In the genomic region with DNA sequence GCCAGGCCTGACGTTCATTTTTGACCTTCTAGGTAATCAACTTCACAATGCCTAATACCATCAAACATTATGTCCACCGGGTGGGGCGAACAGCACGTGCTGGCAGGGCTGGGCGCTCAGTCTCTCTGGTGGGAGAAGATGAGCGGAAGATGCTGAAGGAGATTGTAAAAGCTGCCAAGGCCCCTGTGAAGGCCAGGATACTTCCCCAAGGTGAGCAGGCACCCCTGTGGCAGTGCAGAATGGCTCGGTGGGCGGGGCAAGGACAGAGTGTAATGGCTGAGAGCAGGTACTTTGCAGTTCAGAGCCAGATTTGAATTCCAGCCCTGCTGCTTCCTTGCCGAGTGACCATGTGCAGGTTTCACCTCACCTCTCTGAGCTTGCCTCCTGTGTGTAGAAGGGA, we compare ENCODE assay signal across 20 cellular contexts.
"Had no signal": no experiment of that assay in that cellular context is flagged by ENCODE, and none has a peak within 500 bp of the region (broad histone marks: within the 10 kb centered on the region; RNA-seq: fewer than 3 reads in every experiment).

No MANE protein-coding gene starts in this region.

- H3K9me3 ChIP-seq: lower lobe of right lung, prostate gland, right atrium auricular region, thoracic aorta, tibial nerve, upper lobe of left lung had no signal

- H3K4me1 Mint-ChIP-seq: immature natural killer cell had no signal

- DNase-seq: dermis blood vessel endothelial cell; effector memory CD4-positive, alpha-beta T cell; hypothalamus; immature natural killer cell; islet precursor cell; kidney glomerular epithelial cell; left ventricle myocardium superior; lower lobe of right lung; stimulated activated CD4-positive, alpha-beta T cell treated with anti-CD3 and anti-CD28 coated beads, Interleukin-4, amount 100 ng/mL, for 4 hours; stimulated activated naive B cell treated with anti-CD40 and anti-IgM and Interleukin-4, amounts not matched to agents 10 μg/mL and 1 μg/mL and 100 μg/mL, for 72 hours; upper lobe of left lung had no signal

- H3K27me3 ChIP-seq: right atrium auricular region, tibial nerve, upper lobe of left lung had no signal

- H3K4me1 ChIP-seq: lower lobe of right lung, prostate gland, right atrium auricular region, tibial nerve, upper lobe of left lung had no signal

- H3K9me3 Mint-ChIP-seq: immature natural killer cell; natural killer cell treated with Interleukin-12 subunit alpha and Interleukin-12 subunit beta and Interleukin-15 and Interleukin-18, amount 100 ng/mL, for 72 hours; neural crest cell; stimulated activated naive B cell treated with anti-CD40 and anti-IgM and Interleukin-4, amounts not matched to agents 10 μg/mL and 1 μg/mL and 100 μg/mL, for 72 hours; stimulated activated naive CD8-positive, alpha-beta T cell treated with anti-CD3 and anti-CD28 coated beads, Interleukin-15, Interleukin-2, amounts not matched to agents 100 ng/mL and 50 ng/mL, for 24 hours had no signal

- H3K4me3 Mint-ChIP-seq: immature natural killer cell; natural killer cell treated with Interleukin-12 subunit alpha and Interleukin-12 subunit beta and Interleukin-15 and Interleukin-18, amount 100 ng/mL, for 72 hours; neural crest cell; stimulated activated naive B cell treated with anti-CD40 and anti-IgM and Interleukin-4, amounts not matched to agents 10 μg/mL and 1 μg/mL and 100 μg/mL, for 72 hours; stimulated activated naive CD8-positive, alpha-beta T cell treated with anti-CD3 and anti-CD28 coated beads, Interleukin-15, Interleukin-2, amounts not matched to agents 100 ng/mL and 50 ng/mL, for 24 hours had no signal

- H3K27ac ChIP-seq: coronary artery, lower lobe of right lung, prostate gland, right atrium auricular region, thoracic aorta, tibial nerve, upper lobe of left lung had no signal

- ATAC-seq: left ventricle myocardium superior; lower lobe of right lung; natural killer cell treated with Interleukin-12 subunit alpha and Interleukin-12 subunit beta and Interleukin-15 and Interleukin-18, amount 100 ng/mL, for 72 hours; sciatic nerve; stimulated activated naive B cell treated with anti-CD40 and anti-IgM and Interleukin-4, amounts not matched to agents 10 μg/mL and 1 μg/mL and 100 μg/mL, for 72 hours had no signal

- H3K27me3 Mint-ChIP-seq: natural killer cell treated with Interleukin-12 subunit alpha and Interleukin-12 subunit beta and Interleukin-15 and Interleukin-18, amount 100 ng/mL, for 72 hours; stimulated activated naive B cell treated with anti-CD40 and anti-IgM and Interleukin-4, amounts not matched to agents 10 μg/mL and 1 μg/mL and 100 μg/mL, for 72 hours; stimulated activated naive CD8-positive, alpha-beta T cell treated with anti-CD3 and anti-CD28 coated beads, Interleukin-15, Interleukin-2, amounts not matched to agents 100 ng/mL and 50 ng/mL, for 24 hours had no signal

- H3K27ac Mint-ChIP-seq: natural killer cell treated with Interleukin-12 subunit alpha and Interleukin-12 subunit beta and Interleukin-15 and Interleukin-18, amount 100 ng/mL, for 72 hours; stimulated activated naive B cell treated with anti-CD40 and anti-IgM and Interleukin-4, amounts not matched to agents 10 μg/mL and 1 μg/mL and 100 μg/mL, for 72 hours; stimulated activated naive CD8-positive, alpha-beta T cell treated with anti-CD3 and anti-CD28 coated beads, Interleukin-15, Interleukin-2, amounts not matched to agents 100 ng/mL and 50 ng/mL, for 24 hours had no signal

- H3K4me3 ChIP-seq: coronary artery, lower lobe of right lung, prostate gland, right atrium auricular region, thoracic aorta, tibial nerve, upper lobe of left lung had no signal
